In the genomic region with DNA sequence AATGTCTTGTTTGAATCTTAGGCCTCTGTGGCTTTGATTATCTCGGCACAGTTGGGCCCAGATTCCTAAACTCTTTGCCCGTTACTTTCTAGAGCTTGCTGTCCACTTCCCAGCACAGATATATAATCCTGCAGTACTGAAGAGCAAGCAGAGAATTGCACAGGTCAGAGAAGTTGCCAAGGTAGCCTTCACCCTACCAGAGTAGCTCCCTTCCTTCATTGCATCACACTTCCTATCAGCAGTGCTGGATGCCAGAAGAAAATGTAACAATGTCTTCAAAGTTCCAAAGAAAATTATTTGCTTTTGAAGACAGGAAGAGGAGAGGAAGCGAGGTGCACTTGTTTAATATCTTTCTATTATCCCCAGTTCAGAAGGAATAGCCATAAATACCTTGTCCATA, we compare ENCODE assay signal across 28 cellular contexts. TPM values are rescaled to one million over a fixed set of nuclear protein-coding genes. Genes with fewer than 3 reads are reported as not detected.
"Had no signal": no experiment of that assay in that cellular context is flagged by ENCODE, and none has a peak within 500 bp of the region (broad histone marks: within the 10 kb centered on the region; RNA-seq: fewer than 3 reads in every experiment).

No MANE protein-coding gene starts in this region.

- H3K4me3 ChIP-seq: colonic mucosa, gastrocnemius medialis, heart right ventricle, neural progenitor cell, pancreas, prostate gland, spleen had no signal

- H3K36me3 ChIP-seq: colonic mucosa, gastrocnemius medialis, heart right ventricle, neural progenitor cell, pancreas, prostate gland, spleen had no signal

- H3K9me3 ChIP-seq: colonic mucosa, gastrocnemius medialis, heart right ventricle, pancreas, prostate gland, spleen had no signal

- DNase-seq: cerebellar nuclear complex; colonic mucosa; dermis blood vessel endothelial cell; gastrocnemius medialis; heart right ventricle; hypothalamus; islet precursor cell; nucleus accumbens; pancreas; retina; spleen; stimulated activated CD4-positive, alpha-beta T cell treated with anti-CD3 and anti-CD28 coated beads, Interleukin-15, amount 100 ng/mL, for 24 hours; stimulated activated CD4-positive, alpha-beta T cell treated with anti-CD3 and anti-CD28 coated beads, Interleukin-1b, Interleukin-23, amount 100 ng/mL, for 48 hours; stimulated activated CD4-positive, alpha-beta T cell treated with anti-CD3 and anti-CD28 coated beads, Interleukin-4, amount 100 ng/mL, for 24 hours; stimulated activated naive CD8-positive, alpha-beta T cell treated with anti-CD3 and anti-CD28 coated beads, Interleukin-15, amount 100 ng/mL, for 72 hours; trophoblast cell had no signal

- H3K4me1 Mint-ChIP-seq: neural progenitor cell; stimulated activated naive CD8-positive, alpha-beta T cell treated with anti-CD3 and anti-CD28 coated beads, Interleukin-15, amount 100 ng/mL, for 72 hours had no signal

- H3K4me3 Mint-ChIP-seq: natural killer cell treated with Interleukin-12 subunit alpha and Interleukin-12 subunit beta and Interleukin-15 and Interleukin-18, amount 100 ng/mL, for 72 hours; neural progenitor cell; stimulated activated memory B cell treated with anti-CD40 and anti-IgM and Interleukin-4, amounts not matched to agents 10 μg/mL and 1 μg/mL and 100 μg/mL, for 72 hours; stimulated activated naive CD8-positive, alpha-beta T cell treated with anti-CD3 and anti-CD28 coated beads, Interleukin-15, amount 100 ng/mL, for 72 hours had no signal

- H3K27ac ChIP-seq: colonic mucosa, gastrocnemius medialis, heart right ventricle, neural progenitor cell, pancreas, prostate gland, spleen had no signal

- H3K27me3 Mint-ChIP-seq: stimulated activated naive CD8-positive, alpha-beta T cell treated with anti-CD3 and anti-CD28 coated beads, Interleukin-15, amount 100 ng/mL, for 72 hours had no signal

- H3K4me1 ChIP-seq: colonic mucosa, gastrocnemius medialis, heart right ventricle, neural progenitor cell, pancreas, prostate gland, spleen had no signal

- H3K9me3 Mint-ChIP-seq: natural killer cell treated with Interleukin-12 subunit alpha and Interleukin-12 subunit beta and Interleukin-15 and Interleukin-18, amount 100 ng/mL, for 72 hours; stimulated activated memory B cell treated with anti-CD40 and anti-IgM and Interleukin-4, amounts not matched to agents 10 μg/mL and 1 μg/mL and 100 μg/mL, for 72 hours; stimulated activated naive CD8-positive, alpha-beta T cell treated with anti-CD3 and anti-CD28 coated beads, Interleukin-15, amount 100 ng/mL, for 72 hours had no signal

- H3K36me3 Mint-ChIP-seq: natural killer cell treated with Interleukin-12 subunit alpha and Interleukin-12 subunit beta and Interleukin-15 and Interleukin-18, amount 100 ng/mL, for 72 hours; neural progenitor cell; stimulated activated memory B cell treated with anti-CD40 and anti-IgM and Interleukin-4, amounts not matched to agents 10 μg/mL and 1 μg/mL and 100 μg/mL, for 72 hours had no signal

- ATAC-seq: gastrocnemius medialis; heart right ventricle; left lobe of liver; natural killer cell treated with Interleukin-12 subunit alpha and Interleukin-12 subunit beta and Interleukin-15 and Interleukin-18, amount 100 ng/mL, for 72 hours; pancreas; sciatic nerve; stimulated activated memory B cell treated with anti-CD40 and anti-IgM and Interleukin-4, amounts not matched to agents 10 μg/mL and 1 μg/mL and 100 μg/mL, for 72 hours; stimulated activated naive CD8-positive, alpha-beta T cell treated with anti-CD3 and anti-CD28 coated beads, Interleukin-15, amount 100 ng/mL, for 72 hours had no signal

- H3K27me3 ChIP-seq: colonic mucosa, gastrocnemius medialis, neural progenitor cell, pancreas had no signal

- H3K27ac Mint-ChIP-seq: natural killer cell treated with Interleukin-12 subunit alpha and Interleukin-12 subunit beta and Interleukin-15 and Interleukin-18, amount 100 ng/mL, for 72 hours; neural progenitor cell; stimulated activated memory B cell treated with anti-CD40 and anti-IgM and Interleukin-4, amounts not matched to agents 10 μg/mL and 1 μg/mL and 100 μg/mL, for 72 hours; stimulated activated naive CD8-positive, alpha-beta T cell treated with anti-CD3 and anti-CD28 coated beads, Interleukin-15, amount 100 ng/mL, for 72 hours had no signal

RNA-seq across cellular contexts. Expression of a gene that starts 38.1 kb away (rescaled TPM):
- total RNA-seq: colonic mucosa; dermis blood vessel endothelial cell; fibroblast of villous mesenchyme; gastrocnemius medialis; heart right ventricle; left lobe of liver; lower leg skin; natural killer cell treated with Interleukin-12 subunit alpha and Interleukin-12 subunit beta and Interleukin-15 and Interleukin-18, amount 100 ng/mL, for 72 hours; pancreas; sciatic nerve; skeletal muscle tissue; spleen; subcutaneous adipose tissue; urinary bladder had no signal
- polyA plus RNA-seq: esophagus, heart right ventricle, urinary bladder had no signal

RNA-seq across cellular contexts. Expression of a gene that starts 53.2 kb away (rescaled TPM):
- total RNA-seq: colonic mucosa; dermis blood vessel endothelial cell; fibroblast of villous mesenchyme; gastrocnemius medialis; heart right ventricle; left lobe of liver; lower leg skin; natural killer cell treated with Interleukin-12 subunit alpha and Interleukin-12 subunit beta and Interleukin-15 and Interleukin-18, amount 100 ng/mL, for 72 hours; pancreas; prostate gland; sciatic nerve; skeletal muscle tissue; spleen; subcutaneous adipose tissue; urinary bladder had no signal
- polyA plus RNA-seq: esophagus, heart right ventricle, pancreas, urinary bladder had no signal
